Comparison of ENCODE assay signal across 1 cellular context in genomic region chr14:94218198-94218886, GRCh38. TPM values are rescaled to one million over a fixed set of nuclear protein-coding genes. Genes with fewer than 3 reads are reported as not detected.
"Had no signal": no experiment of that assay in that cellular context is flagged by ENCODE, and none has a peak within 500 bp of the region (broad histone marks: within the 10 kb centered on the region; RNA-seq: fewer than 3 reads in every experiment).

No MANE protein-coding gene starts in this region.

RNA-seq across cellular contexts. Expression of gene PPP4R4, which starts 44.2 kb away (rescaled TPM):
- total RNA-seq: ascending aorta had no signal
